In genomic region chr6:106056060-106056737, GRCh38 we compare ENCODE assay signal across 21 cellular contexts. TPM values are rescaled to one million over a fixed set of nuclear protein-coding genes. Genes with fewer than 3 reads are reported as not detected.
DNase-seq lines count a peak whose midpoint lies in the region; ATAC-seq and TF ChIP-seq lines count a peak whose summit lies in the region.
"Had no signal": no experiment of that assay in that cellular context is flagged by ENCODE, and none has a peak within 500 bp of the region (broad histone marks: within the 10 kb centered on the region; RNA-seq: fewer than 3 reads in every experiment).

No MANE protein-coding gene starts in this region.

- peaks cover 24% of the 10 kb centered on the region for H3K4me1 Mint-ChIP-seq in activated CD8-positive, alpha-beta T cell treated with anti-CD3 and anti-CD28 coated beads, Interleukin-2, amount 10 ng/mL, durations not matched to agents 7 days and 5 days (ENCODE audit: low read depth)
- H3K4me1 Mint-ChIP-seq in activated CD8-positive, alpha-beta T cell treated with anti-CD3 and anti-CD28 coated beads for 36 hours (ENCODE audit: low read depth), result peaks cover 14% of the 10 kb centered on the region
- peaks cover 9% of the 10 kb centered on the region for H3K4me1 Mint-ChIP-seq in activated T-helper 17 cell treated with anti-CD3 and anti-CD28 coated beads, Interleukin-2, amount 50 U/mL, for 72 hours
- H3K4me1 Mint-ChIP-seq in neural progenitor cell, result peaks cover 26% of the 10 kb centered on the region

- intact Hi-C loops in activated CD8-positive, alpha-beta T cell treated with anti-CD3 and anti-CD28 coated beads for 36 hours (cut with micrococcal nuclease), result no loop called here

- H3K9me3 Mint-ChIP-seq in activated CD8-positive, alpha-beta T cell treated with anti-CD3 and anti-CD28 coated beads, Interleukin-2, amount 10 ng/mL, durations not matched to agents 7 days and 5 days (ENCODE audit: insufficient read depth), result no peaks in the 10 kb centered on the region
- no peaks in the 10 kb centered on the region for H3K9me3 Mint-ChIP-seq in activated CD8-positive, alpha-beta T cell treated with anti-CD3 and anti-CD28 coated beads for 36 hours
- no peaks in the 10 kb centered on the region for H3K9me3 Mint-ChIP-seq in activated T-helper 17 cell treated with anti-CD3 and anti-CD28 coated beads, Interleukin-2, amount 50 U/mL, for 72 hours
- H3K9me3 Mint-ChIP-seq in neural progenitor cell, result no peaks in the 10 kb centered on the region
- H3K9me3 Mint-ChIP-seq: activated naive CD4-positive, alpha-beta T cell treated with anti-CD3 and anti-CD28 coated beads, Interleukin-2, amount 50 U/mL, for 72 hours; dendritic cell treated with granulocyte-macrophage colony-stimulating factor and Interleukin-4, amounts not matched to agents 40 ng/mL and 50 ng/mL, for 4 days had no signal

- no peaks in the 10 kb centered on the region for H4K20me1 ChIP-seq in neural progenitor cell (ENCODE audit: low read depth)

- H3K4me3 Mint-ChIP-seq in activated CD8-positive, alpha-beta T cell treated with anti-CD3 and anti-CD28 coated beads, Interleukin-2, amount 10 ng/mL, durations not matched to agents 7 days and 5 days, result no peak overlapping the region
- H3K4me3 Mint-ChIP-seq in activated CD8-positive, alpha-beta T cell treated with anti-CD3 and anti-CD28 coated beads for 36 hours, result no peak overlapping the region
- peak overlapping the region; percentile 50 for H3K4me3 Mint-ChIP-seq in activated T-helper 17 cell treated with anti-CD3 and anti-CD28 coated beads, Interleukin-2, amount 50 U/mL, for 72 hours
- H3K4me3 Mint-ChIP-seq in neural progenitor cell, result no peak overlapping the region
- H3K4me3 Mint-ChIP-seq: dendritic cell treated with granulocyte-macrophage colony-stimulating factor and Interleukin-4, amounts not matched to agents 40 ng/mL and 50 ng/mL, for 4 days had no signal

- H3K36me3 ChIP-seq in KOPT-K1 (ENCODE audit: insufficient read depth, low read length) (no peaks in the 10 kb centered on the region), neural progenitor cell (no peaks in the 10 kb centered on the region)
- H3K36me3 ChIP-seq: brain microvascular endothelial cell, gastroesophageal sphincter, left lung, ovary had no signal

- no peak for TF ChIP-seq CTCF in activated CD8-positive, alpha-beta T cell treated with anti-CD3 and anti-CD28 coated beads for 36 hours (IDR thresholded peaks at IDR 0.05)
- TF ChIP-seq CTCF in neural progenitor cell (IDR thresholded peaks at IDR 0.05), result no peak

- no peak overlapping the region for H3K27ac Mint-ChIP-seq in activated CD8-positive, alpha-beta T cell treated with anti-CD3 and anti-CD28 coated beads, Interleukin-2, amount 10 ng/mL, durations not matched to agents 7 days and 5 days
- no peak overlapping the region for H3K27ac Mint-ChIP-seq in activated CD8-positive, alpha-beta T cell treated with anti-CD3 and anti-CD28 coated beads for 36 hours
- no peak overlapping the region for H3K27ac Mint-ChIP-seq in activated T-helper 17 cell treated with anti-CD3 and anti-CD28 coated beads, Interleukin-2, amount 50 U/mL, for 72 hours
- H3K27ac Mint-ChIP-seq in neural progenitor cell, result no peak overlapping the region
- H3K27ac Mint-ChIP-seq: activated naive CD4-positive, alpha-beta T cell treated with anti-CD3 and anti-CD28 coated beads, Interleukin-2, amount 50 U/mL, for 72 hours; dendritic cell treated with granulocyte-macrophage colony-stimulating factor and Interleukin-4, amounts not matched to agents 40 ng/mL and 50 ng/mL, for 4 days had no signal

- peak; percentile 77 for ATAC-seq in activated CD8-positive, alpha-beta T cell treated with anti-CD3 and anti-CD28 coated beads, Interleukin-2, amount 10 ng/mL, durations not matched to agents 7 days and 5 days
- no peak for ATAC-seq in activated CD8-positive, alpha-beta T cell treated with anti-CD3 and anti-CD28 coated beads for 36 hours
- ATAC-seq in activated T-helper 17 cell treated with anti-CD3 and anti-CD28 coated beads, Interleukin-2, amount 50 U/mL, for 72 hours (replicated peaks), result peak; percentile 40
- ATAC-seq in HG02973 (IDR thresholded peaks at IDR 0.05; ENCODE audit: unreplicated experiment), result no peak
- ATAC-seq: activated naive CD4-positive, alpha-beta T cell treated with anti-CD3 and anti-CD28 coated beads, Interleukin-2, amount 50 U/mL, for 72 hours; gastroesophageal sphincter had no signal

- peaks cover 18% of the 10 kb centered on the region for H3F3A ChIP-seq in neural progenitor cell (ENCODE audit: low read depth)

- DNase-seq in activated CD8-positive, alpha-beta T cell treated with anti-CD3 and anti-CD28 coated beads, Interleukin-2, amount 10 ng/mL, durations not matched to agents 7 days and 5 days, result peak; percentile 31
- DNase-seq in activated CD8-positive, alpha-beta T cell treated with anti-CD3 and anti-CD28 coated beads for 36 hours, result no peak
- DNase-seq in neural progenitor cell (ENCODE audit: low spot score), result peak; percentile 36
- DNase-seq in NCI-H2196 treated with DMSO at 0.1 percent for 48 hours (lab: John Stamatoyannopoulos, UW; ENCODE audit: unreplicated experiment), result no peak
- DNase-seq in substantia nigra (lab: John Stamatoyannopoulos, UW), result no peak
- DNase-seq: activated CD4-positive, CD25-positive, alpha-beta regulatory T cell; brain microvascular endothelial cell; GF-D8; GM23248; KBM-7; left lung; NCI-H2171 treated with DMSO at 0.1 percent for 48 hours; ovary; stimulated activated CD4-positive, alpha-beta T cell treated with anti-CD3 and anti-CD28 coated beads, Interleukin-4, amount 100 ng/mL, for 1 hour had no signal

- no peak overlapping the region for H3K9ac ChIP-seq in neural progenitor cell
- H3K9ac ChIP-seq: GM23248 had no signal

- H3K27me3 Mint-ChIP-seq in activated CD8-positive, alpha-beta T cell treated with anti-CD3 and anti-CD28 coated beads, Interleukin-2, amount 10 ng/mL, durations not matched to agents 7 days and 5 days (ENCODE audit: low read depth), result peaks cover 5% of the 10 kb centered on the region
- peaks cover 7% of the 10 kb centered on the region for H3K27me3 Mint-ChIP-seq in activated CD8-positive, alpha-beta T cell treated with anti-CD3 and anti-CD28 coated beads for 36 hours
- no peaks in the 10 kb centered on the region for H3K27me3 Mint-ChIP-seq in activated T-helper 17 cell treated with anti-CD3 and anti-CD28 coated beads, Interleukin-2, amount 50 U/mL, for 72 hours
- H3K27me3 Mint-ChIP-seq in neural progenitor cell (ENCODE audit: insufficient read depth, low read depth), result no peaks in the 10 kb centered on the region
- H3K27me3 Mint-ChIP-seq: dendritic cell treated with granulocyte-macrophage colony-stimulating factor and Interleukin-4, amounts not matched to agents 40 ng/mL and 50 ng/mL, for 4 days had no signal

- peaks cover 48% of the 10 kb centered on the region for H3K4me1 ChIP-seq in neural progenitor cell
- H3K4me1 ChIP-seq: gastroesophageal sphincter had no signal

- no peaks in the 10 kb centered on the region for H3K36me3 Mint-ChIP-seq in activated CD8-positive, alpha-beta T cell treated with anti-CD3 and anti-CD28 coated beads, Interleukin-2, amount 10 ng/mL, durations not matched to agents 7 days and 5 days (ENCODE audit: low read depth)
- H3K36me3 Mint-ChIP-seq in activated CD8-positive, alpha-beta T cell treated with anti-CD3 and anti-CD28 coated beads for 36 hours (ENCODE audit: low read depth), result no peaks in the 10 kb centered on the region
- H3K36me3 Mint-ChIP-seq in activated T-helper 17 cell treated with anti-CD3 and anti-CD28 coated beads, Interleukin-2, amount 50 U/mL, for 72 hours (ENCODE audit: low read depth), result no peaks in the 10 kb centered on the region
- H3K36me3 Mint-ChIP-seq in neural progenitor cell, result no peaks in the 10 kb centered on the region
- H3K36me3 Mint-ChIP-seq: activated naive CD4-positive, alpha-beta T cell treated with anti-CD3 and anti-CD28 coated beads, Interleukin-2, amount 50 U/mL, for 72 hours had no signal

- H3K4me2 ChIP-seq in neural progenitor cell, result no peak overlapping the region

- no peaks in the 10 kb centered on the region for H3K79me2 ChIP-seq in neural progenitor cell (ENCODE audit: low read depth)

- no peaks in the 10 kb centered on the region for H3K27me3 ChIP-seq in neural progenitor cell
- H3K27me3 ChIP-seq: brain microvascular endothelial cell, gastroesophageal sphincter, left lung, ovary had no signal

- H3K27ac ChIP-seq in KOPT-K1 (ENCODE audit: low read depth, low read length, poor library complexity, severe bottlenecking) (peak overlapping the region; percentile 51), neural progenitor cell (no peak overlapping the region), substantia nigra (ENCODE audit: low read depth, low read length, poor library complexity, severe bottlenecking) (no peak overlapping the region)
- H3K27ac ChIP-seq: brain microvascular endothelial cell, epithelial cell of prostate, gastroesophageal sphincter, GM23248, left lung, ovary had no signal

- no peak overlapping the region for H3K4me3 ChIP-seq in neural progenitor cell
- H3K4me3 ChIP-seq: gastroesophageal sphincter, GM23248, left lung, ovary had no signal

- POLR2A ChIA-PET in activated CD8-positive, alpha-beta T cell treated with anti-CD3 and anti-CD28 coated beads, Interleukin-2, amount 10 ng/mL, durations not matched to agents 7 days and 5 days (lab: Charles Lee), result interaction anchor here (1.4 kb wide), 1 partner anchor 64 kb away, joined by 4 read pairs; no protein-coding TSS in a partner anchor
- POLR2A ChIA-PET in activated CD8-positive, alpha-beta T cell treated with anti-CD3 and anti-CD28 coated beads for 36 hours (lab: Charles Lee), result no interaction called here

- peak overlapping the region; percentile 40 for H2AFZ ChIP-seq in neural progenitor cell (replicated peaks)
- H2AFZ ChIP-seq: GM23248 had no signal

- no peaks in the 10 kb centered on the region for H3K9me3 ChIP-seq in KOPT-K1 (ENCODE audit: insufficient read depth, low read length, poor library complexity, severe bottlenecking)
- no peaks in the 10 kb centered on the region for H3K9me3 ChIP-seq in neural progenitor cell (ENCODE audit: low read depth)
- H3K9me3 ChIP-seq: gastroesophageal sphincter, left lung, ovary had no signal

- CTCF ChIA-PET in activated CD8-positive, alpha-beta T cell treated with anti-CD3 and anti-CD28 coated beads, Interleukin-2, amount 10 ng/mL, durations not matched to agents 7 days and 5 days (lab: Charles Lee), result interaction anchor here (0.6 to 2.0 kb wide), 8 partner anchors 9 to 167 kb away, joined by 3 to 7 read pairs (median 4); no protein-coding TSS in a partner anchor
- CTCF ChIA-PET in activated CD8-positive, alpha-beta T cell treated with anti-CD3 and anti-CD28 coated beads for 36 hours (lab: Charles Lee), result interaction anchor here (0.9 to 1.3 kb wide), 3 partner anchors 26 to 64 kb away, joined by 3 to 4 read pairs (median 3); partner anchors contain the start of gene PRDM1

RNA-seq across cellular contexts. Expression of gene PRDM1, which starts 29.9 kb away (rescaled TPM):
- total RNA-seq in activated CD8-positive, alpha-beta T cell treated with anti-CD3 and anti-CD28 coated beads, Interleukin-2, amount 10 ng/mL, durations not matched to agents 7 days and 5 days, result 10 to 100 TPM; 14.4 to 14.7 TPM
- 10 to 100 TPM; 24.6 to 24.7 TPM for total RNA-seq in activated CD8-positive, alpha-beta T cell treated with anti-CD3 and anti-CD28 coated beads for 36 hours
- 100 to 1,000 TPM; 138 to 149 TPM for total RNA-seq in activated T-helper 17 cell treated with anti-CD3 and anti-CD28 coated beads, Interleukin-2, amount 50 U/mL, for 72 hours
- 0.37 and 0.43 TPM in 2 replicates for total RNA-seq in neural progenitor cell (ENCODE audit: low replicate concordance)

Comparison
In these comparisons a context has a peak if more than half of its experiments do, and no peak if none do; other contexts are left out.
1. ATAC-seq: peak in activated CD8-positive, alpha-beta T cell treated with anti-CD3 and anti-CD28 coated beads, Interleukin-2, amount 10 ng/mL, durations not matched to agents 7 days and 5 days (single experiment) and activated T-helper 17 cell treated with anti-CD3 and anti-CD28 coated beads, Interleukin-2, amount 50 U/mL, for 72 hours (single experiment); none in activated CD8-positive, alpha-beta T cell treated with anti-CD3 and anti-CD28 coated beads for 36 hours (single experiment) and HG02973 (single experiment).
2. DNase-seq: peak in activated CD8-positive, alpha-beta T cell treated with anti-CD3 and anti-CD28 coated beads, Interleukin-2, amount 10 ng/mL, durations not matched to agents 7 days and 5 days (single experiment) and neural progenitor cell (single experiment); none in activated CD8-positive, alpha-beta T cell treated with anti-CD3 and anti-CD28 coated beads for 36 hours (single experiment), NCI-H2196 treated with DMSO at 0.1 percent for 48 hours (single experiment) and substantia nigra (0 of 49).
3. RNA of gene PRDM1, which starts 29.9 kb away (total RNA-seq): 138 to 149 TPM in activated T-helper 17 cell treated with anti-CD3 and anti-CD28 coated beads, Interleukin-2, amount 50 U/mL, for 72 hours, 24.6 to 24.7 TPM in activated CD8-positive, alpha-beta T cell treated with anti-CD3 and anti-CD28 coated beads for 36 hours and 14.4 to 14.7 TPM in activated CD8-positive, alpha-beta T cell treated with anti-CD3 and anti-CD28 coated beads, Interleukin-2, amount 10 ng/mL, durations not matched to agents 7 days and 5 days; 0.37 to 0.43 TPM in neural progenitor cell; every median in the first group is over 10 times any median in the second.